In the genomic region with DNA sequence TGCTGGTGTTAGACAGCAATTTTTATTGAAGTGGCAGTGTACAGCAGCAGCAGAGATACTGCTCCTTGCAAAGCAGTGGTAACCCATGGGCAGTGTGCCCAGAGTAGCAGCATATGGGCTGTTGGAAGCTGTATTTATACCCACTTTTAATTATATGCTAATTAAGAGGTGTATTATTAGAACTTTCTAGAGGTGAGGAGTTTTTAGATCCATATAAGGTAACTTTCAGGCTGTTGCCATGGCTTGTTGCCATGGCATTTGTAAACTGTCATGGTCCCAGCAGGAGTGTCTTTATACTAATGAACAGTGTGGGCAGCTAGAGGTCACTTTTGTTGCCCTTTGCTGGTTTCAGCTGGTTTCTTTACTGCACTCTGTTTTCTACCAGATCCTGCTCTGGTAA, we compare ENCODE assay signal across 9 cellular contexts. TPM values are rescaled to one million over a fixed set of nuclear protein-coding genes. Genes with fewer than 3 reads are reported as not detected.
DNase-seq lines count a peak whose midpoint lies in the region; ATAC-seq and TF ChIP-seq lines count a peak whose summit lies in the region.
"Had no signal": no experiment of that assay in that cellular context is flagged by ENCODE, and none has a peak within 500 bp of the region (broad histone marks: within the 10 kb centered on the region; RNA-seq: fewer than 3 reads in every experiment).

No MANE protein-coding gene starts in this region.

- H3K4me3 Mint-ChIP-seq in HFFc6 (no peak overlapping the region), T-cell (no peak overlapping the region)
- no peak overlapping the region for H3K4me3 Mint-ChIP-seq in activated naive CD4-positive, alpha-beta T cell treated with anti-CD3 and anti-CD28 coated beads for 36 hours

- H2AFZ ChIP-seq in OCI-LY7 (ENCODE audit: low read length) = peak overlapping the region; percentile 59

- no peak for ATAC-seq in T-cell (replicated peaks in 1 of 4)
- no peak for ATAC-seq in HG03460 (IDR thresholded peaks at IDR 0.05; ENCODE audit: unreplicated experiment)

- H3K27ac ChIP-seq in OCI-LY7 (ENCODE audit: low read depth, low read length, poor library complexity, severe bottlenecking) = no peak overlapping the region

- peaks cover 24% of the 10 kb centered on the region for H3K9me3 Mint-ChIP-seq in HFFc6
- H3K9me3 Mint-ChIP-seq in activated naive CD4-positive, alpha-beta T cell treated with anti-CD3 and anti-CD28 coated beads for 36 hours = peaks cover 12% of the 10 kb centered on the region
- H3K9me3 Mint-ChIP-seq in T-cell = peaks cover 8 to 18% (median 14%) of the 10 kb centered on the region in 3 donors

- H4K20me1 ChIP-seq in OCI-LY7 (ENCODE audit: insufficient read depth, low read length) = no peaks in the 10 kb centered on the region; the same call in 1 of the 2 replicates

- no peaks in the 10 kb centered on the region for H3K36me3 ChIP-seq in OCI-LY7 (ENCODE audit: insufficient read depth, low read length)

- no TSS peak for BruUV-seq in OCI-LY7 (replicated peaks; lab: Mats Ljungman, UMichigan)

- H3K79me2 ChIP-seq in OCI-LY7 (ENCODE audit: insufficient read depth, low read depth, low read length) = peaks cover 12% of the 10 kb centered on the region

- H3K4me2 ChIP-seq in OCI-LY7 (ENCODE audit: low read length) = no peak overlapping the region

- POLR2A ChIA-PET in OCI-LY7 (lab: Charles Lee) = interaction anchor here (0.6 to 2.0 kb wide), 5 partner anchors 9 to 119 kb away, joined by 3 to 6 read pairs (median 3); no protein-coding TSS in a partner anchor
- POLR2A ChIA-PET in T-cell (lab: Charles Lee) = no interaction called here

- peaks cover 15% of the 10 kb centered on the region for H3K4me1 ChIP-seq in OCI-LY7 (ENCODE audit: insufficient read depth, low read length, poor library complexity, severe bottlenecking)

- TF ChIP-seq CTCF in HFFc6 (IDR thresholded peaks at IDR 0.05) (no peak), OCI-LY7 (conservative IDR thresholded peaks at IDR 0.05; ENCODE audit: low read length) (no peak), foreskin fibroblast (IDR thresholded peaks at IDR 0.05; ENCODE audit: low read depth, low read length) (no peak)

- no peaks in the 10 kb centered on the region for H3K9me3 ChIP-seq in OCI-LY7 (ENCODE audit: low read length)

- peaks cover 43% of the 10 kb centered on the region for H3K4me1 Mint-ChIP-seq in HFFc6 (ENCODE audit: low read depth)
- peaks cover 23% of the 10 kb centered on the region for H3K4me1 Mint-ChIP-seq in activated naive CD4-positive, alpha-beta T cell treated with anti-CD3 and anti-CD28 coated beads for 36 hours (ENCODE audit: low read depth)
- H3K4me1 Mint-ChIP-seq in T-cell = peaks cover 10 to 15% (median 14%) of the 10 kb centered on the region in 3 donors

- H3K27me3 Mint-ChIP-seq in HFFc6 (ENCODE audit: insufficient read depth) (peaks cover 5% of the 10 kb centered on the region), T-cell (no peaks in the 10 kb centered on the region)
- H3K27me3 Mint-ChIP-seq in activated naive CD4-positive, alpha-beta T cell treated with anti-CD3 and anti-CD28 coated beads for 36 hours (ENCODE audit: low read depth) = no peaks in the 10 kb centered on the region

- H3K9me2 ChIP-seq in OCI-LY7 (ENCODE audit: insufficient read depth, low read length) = no peaks in the 10 kb centered on the region

- H3K36me3 Mint-ChIP-seq in HFFc6 (ENCODE audit: low read depth) = peaks cover 25% of the 10 kb centered on the region
- H3K36me3 Mint-ChIP-seq in activated naive CD4-positive, alpha-beta T cell treated with anti-CD3 and anti-CD28 coated beads for 36 hours (ENCODE audit: low read depth) = peaks cover 9% of the 10 kb centered on the region
- H3K36me3 Mint-ChIP-seq in T-cell = peaks cover 8% of the 10 kb centered on the region

- intact Hi-C loops in OCI-LY7 (cut with micrococcal nuclease; ENCODE audit: unreplicated experiment) = loop anchor here (5.0 to 10.0 kb wide), 4 partner anchors 511 to 1681 kb away; a partner anchor contains a TSS
- intact Hi-C loops in activated naive CD4-positive, alpha-beta T cell treated with anti-CD3 and anti-CD28 coated beads for 36 hours (cut with micrococcal nuclease) = loop anchor here (5.0 to 10.0 kb wide), 4 partner anchors 509 to 1811 kb away; a partner anchor contains a TSS

- CTCF ChIA-PET in OCI-LY7 (lab: Charles Lee; ENCODE audit: unreplicated experiment) = no interaction called here
- CTCF ChIA-PET in activated naive CD4-positive, alpha-beta T cell treated with anti-CD3 and anti-CD28 coated beads for 36 hours (lab: Charles Lee) = interaction anchor here (0.9 to 1.2 kb wide), 2 partner anchors 83 to 684 kb away, joined by 3 to 4 read pairs; no protein-coding TSS in a partner anchor
- CTCF ChIA-PET in T-cell (lab: Charles Lee) = no interaction called here

- H3K4me3 ChIP-seq in OCI-LY7 (ENCODE audit: low read depth, low read length, poor library complexity, severe bottlenecking) (no peak overlapping the region), foreskin fibroblast (ENCODE audit: low read depth in 1 of 2, low read length in 2 of 2) (no peak overlapping the region)

- DNase-seq in HFFc6 (peak; percentile 21), OCI-LY7 (ENCODE audit: low spot score) (no peak), foreskin fibroblast (peak; percentile 49 to 67), retina (peak; percentile 24), SKM-1 (lab: John Stamatoyannopoulos, UW; ENCODE audit: unreplicated experiment) (no peak), T-cell (no peak)
- no peak for DNase-seq in activated naive CD4-positive, alpha-beta T cell treated with anti-CD3 and anti-CD28 coated beads for 36 hours
- DNase-seq: effector CD4-positive, alpha-beta T cell had no signal

- H3K27ac Mint-ChIP-seq in HFFc6 = peak overlapping the region; percentile 51
- H3K27ac Mint-ChIP-seq in activated naive CD4-positive, alpha-beta T cell treated with anti-CD3 and anti-CD28 coated beads for 36 hours = no peak overlapping the region
- H3K27ac Mint-ChIP-seq in T-cell = no peak overlapping the region

RNA-seq across cellular contexts. Expression of a gene that starts 3.7 kb away (rescaled TPM):
- 10 to 100 TPM; 68.5 to 78.7 (median 76.1) TPM for total RNA-seq in HFFc6 (2021; fragmentation: NEBNext Ultra II Directional; extraction: Animal tissue kit (Norgen Biotek cat#: 25700))
- 41.3 and 47.9 TPM in 2 replicates for total RNA-seq in OCI-LY7 (2014; rRNA removed; shearing (Covaris generic))
- total RNA-seq in OCI-LY7 (2022) (69.7 and 79.8 TPM in 2 replicates), T-cell (10 to 100 TPM; 61.7 to 68.4 (median 63.6) TPM)
- 10 to 100 TPM; 53.1 to 56.9 TPM for total RNA-seq in activated naive CD4-positive, alpha-beta T cell treated with anti-CD3 and anti-CD28 coated beads for 36 hours

Comparison
In these comparisons a context has a peak if more than half of its experiments do, and no peak if none do; other contexts are left out.
1. DNase-seq: peak in HFFc6 (single experiment), foreskin fibroblast (2 of 2) and retina (single experiment); none in OCI-LY7 (single experiment), SKM-1 (single experiment), activated naive CD4-positive, alpha-beta T cell treated with anti-CD3 and anti-CD28 coated beads for 36 hours (single experiment) and T-cell (0 of 34).